ENCODE assay signal across 8 cellular contexts in the genomic region with DNA sequence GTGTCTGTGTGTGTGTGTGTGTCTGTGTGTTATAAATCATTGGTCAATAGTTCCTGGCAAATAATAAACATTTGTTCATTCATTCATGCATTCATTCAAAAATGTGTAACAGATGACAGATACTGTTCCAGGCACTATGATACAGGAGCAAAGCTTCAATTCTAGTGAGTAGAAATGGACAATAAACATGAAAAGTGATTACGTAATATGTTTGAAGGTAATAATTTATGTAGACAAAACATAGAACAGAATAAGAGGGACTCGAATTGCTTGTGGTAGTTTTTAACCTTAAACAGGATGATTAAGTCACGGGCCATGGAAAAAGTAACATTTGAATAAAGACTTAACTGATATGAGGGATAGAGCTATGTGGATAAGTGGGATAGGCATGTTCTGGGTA.
"Had no signal": no experiment of that assay in that cellular context is flagged by ENCODE, and none has a peak within 500 bp of the region (broad histone marks: within the 10 kb centered on the region; RNA-seq: fewer than 3 reads in every experiment).

No MANE protein-coding gene starts in this region.

- H3K4me3 ChIP-seq: GM12878 had no signal

- ATAC-seq: GM12878 had no signal

- FAIRE-seq: G401.6, GM12878, GM12891, GM12892, GM18507, GM19239 had no signal

- DNase-seq: GDM1, GF-D8 had no signal
